Comparison of ENCODE assay signal across 8 cellular contexts in the genomic region with DNA sequence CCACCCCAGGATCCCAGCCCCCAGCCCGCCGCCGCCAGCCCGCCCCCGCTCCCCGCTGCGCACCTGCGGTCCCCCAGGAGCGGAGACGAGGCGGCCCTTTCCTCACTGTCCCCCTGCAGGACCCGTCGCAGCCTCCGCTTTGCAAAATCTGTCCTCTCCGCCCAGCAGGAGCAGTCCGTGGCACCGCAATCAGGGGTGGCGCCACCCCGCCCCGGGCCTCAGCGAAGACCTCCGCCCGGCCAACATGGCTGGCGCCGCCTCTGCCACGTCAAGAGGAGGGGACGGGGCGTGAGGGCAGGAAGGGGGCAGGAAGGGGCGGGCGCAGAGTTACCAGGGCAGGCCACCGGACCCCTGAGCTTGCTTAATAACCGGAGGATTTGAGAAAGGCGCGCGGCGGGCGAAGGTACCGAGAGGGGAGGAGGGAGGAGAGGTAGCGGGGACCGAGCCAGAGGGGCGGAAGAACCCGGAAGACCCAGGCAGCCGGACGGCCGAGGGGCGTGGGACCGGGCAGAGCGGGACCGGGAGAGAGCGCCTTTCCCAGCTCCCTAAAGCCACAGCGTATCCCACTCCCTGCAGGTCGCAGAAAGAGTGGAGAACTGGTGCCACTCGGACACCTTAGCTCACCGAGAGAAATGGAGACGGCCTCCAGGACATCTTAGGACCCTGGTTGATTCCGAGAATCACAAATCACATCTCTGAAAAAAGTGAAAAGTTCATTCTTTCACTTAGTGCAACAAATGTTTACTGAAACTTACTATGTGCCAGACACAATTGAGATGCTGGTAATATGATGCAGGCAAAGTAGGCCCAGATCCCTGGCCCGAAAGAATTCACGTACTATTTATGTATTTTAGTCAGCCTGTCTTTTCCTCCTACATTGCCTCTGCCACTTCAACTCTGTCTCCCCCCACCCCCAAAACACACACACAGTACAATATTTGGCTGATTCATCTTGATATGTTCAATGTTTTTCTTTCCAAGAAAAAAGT. TPM values are rescaled to one million over a fixed set of nuclear protein-coding genes. Genes with fewer than 3 reads are reported as not detected.
DNase-seq lines count a peak whose midpoint lies in the region; ATAC-seq and TF ChIP-seq lines count a peak whose summit lies in the region.

TSS of gene SEC23A (minus strand) at position 267 of the 989 bp plus-strand sequence. CDS start 7,117 bp downstream, outside the sequence.

- no peak for TF ChIP-seq CTCF in mesothelial cell of epicardium (IDR thresholded peaks at IDR 0.05; ENCODE audit: unreplicated experiment)

- in situ Hi-C loops in Caki2 (cut with HindIII; ENCODE audit: low pct_unique_long_range_greater_than_20kb, low sequenced_read_pairs) (no loop called here), endometrial microvascular endothelial cells (cut with HindIII; ENCODE audit: inconsistent ontology term, low pct_unique_long_range_greater_than_20kb, low sequenced_read_pairs) (no loop called here)

- H3K9me3 Mint-ChIP-seq in mesothelial cell of epicardium: no peaks in the 10 kb centered on the region

- no peaks in the 10 kb centered on the region for H3K27me3 Mint-ChIP-seq in mesothelial cell of epicardium (ENCODE audit: low read depth)

- peaks cover 23% of the 10 kb centered on the region for H3K4me1 Mint-ChIP-seq in mesothelial cell of epicardium

- H3K36me3 Mint-ChIP-seq in mesothelial cell of epicardium: no peaks in the 10 kb centered on the region

- DNase-seq in Caki2 (ENCODE audit: low read depth): peak; percentile 89
- peak in 62 of 76 experiments; percentile 11 to 77 (median 54) for DNase-seq in HUDEP-2 (lab: John Stamatoyannopoulos, UW; ENCODE audit: unreplicated experiment in 76 of 76)
- DNase-seq in NOMO-1 treated with dmso at 0.1 percent for 144 hours (lab: John Stamatoyannopoulos, UW; ENCODE audit: unreplicated experiment): peak; percentile 85
- peak; percentile 55 for DNase-seq in activated CD8-positive, alpha-beta memory T cell treated with anti-CD3 and anti-CD28 coated beads, Interleukin-2, amount 50 U/mL, for 1 hour (ENCODE audit: extremely low read depth)
- DNase-seq in mesothelial cell of epicardium (ENCODE audit: low spot score in 2 of 2, unreplicated experiment in 2 of 2): peak; percentile 63 to 74
- DNase-seq in stimulated activated CD8-positive, alpha-beta memory T cell treated with anti-CD3 and anti-CD28 coated beads, Interleukin-15, amount 100 ng/mL, for 48 hours (ENCODE audit: low read depth in 2 of 2): peak; percentile 79 to 81

- peak within 1 kb of the TSS; percentile 96 for H3K27ac Mint-ChIP-seq in mesothelial cell of epicardium

- peak within 1 kb of the TSS; percentile 93 for H3K4me3 Mint-ChIP-seq in mesothelial cell of epicardium

- ATAC-seq in GM21390 (IDR thresholded peaks at IDR 0.05; ENCODE audit: unreplicated experiment): peak; percentile 94

RNA-seq across cellular contexts. Expression of gene SEC23A, which starts in this region (rescaled TPM):
- 175 and 232 TPM in 2 replicates for total RNA-seq in Caki2 (2014; rRNA removed; shearing (Covaris generic); ENCODE audit: low replicate concordance)
- total RNA-seq in endometrial microvascular endothelial cells (ENCODE audit: inconsistent ontology term) (198 TPM), mesothelial cell of epicardium (94.9 to 107 TPM (median 104 TPM) in 3 replicates)

Comparison
In these comparisons a context has a peak if more than half of its experiments do, and no peak if none do; other contexts are left out.
1. Peak in every context shown above with its lines: DNase-seq and ATAC-seq.